16 cellular contexts compared by ENCODE assay signal in genomic region chr2:239929504-239929903, GRCh38.
DNase-seq lines count a peak whose midpoint lies in the region; ATAC-seq, FAIRE-seq and TF ChIP-seq lines count a peak whose summit lies in the region.
"Had no signal": no experiment of that assay in that cellular context is flagged by ENCODE, and none has a peak within 500 bp of the region (broad histone marks: within the 10 kb centered on the region; RNA-seq: fewer than 3 reads in every experiment).

No MANE protein-coding gene starts in this region.

- peak; percentile 34 for DNase-seq in right atrium auricular region (ENCODE audit: low spot score)
- DNase-seq in left ventricle myocardium superior: no peak
- peak; percentile 4 for DNase-seq in colonic mucosa
- DNase-seq in pancreas: peak in 4 of 6 donors; percentile 0 to 30 (median 16)
- DNase-seq: activated CD4-positive, alpha-beta T cell treated with anti-CD3 and anti-CD28 coated beads, Interleukin-2, amount 50 U/mL, for 4 hours; amniotic stem cell; NCI-H1436; stimulated activated CD4-positive, alpha-beta T cell treated with anti-CD3 and anti-CD28 coated beads, Interleukin-12 subunit alpha, Interleukin-12 subunit beta, amount 100 ng/mL, for 4 hours had no signal

- H3K36me3 ChIP-seq in right atrium auricular region: no peaks in the 10 kb centered on the region
- H3K36me3 ChIP-seq in colonic mucosa: no peaks in the 10 kb centered on the region
- H3K36me3 ChIP-seq in pancreas: no peaks in the 10 kb centered on the region
- H3K36me3 ChIP-seq: tibial artery had no signal

- no peaks in the 10 kb centered on the region for H3K9me3 ChIP-seq in right atrium auricular region
- H3K9me3 ChIP-seq in colonic mucosa: no peaks in the 10 kb centered on the region
- H3K9me3 ChIP-seq in pancreas: no peaks in the 10 kb centered on the region
- H3K9me3 ChIP-seq: psoas muscle, tibial artery had no signal

- intact Hi-C loops in left ventricle myocardium superior (cut with micrococcal nuclease) (no loop called here), colonic mucosa (cut with DNase I) (no loop called here), pancreas (cut with DNase I) (no loop called here)

- no peak for ATAC-seq in left ventricle myocardium superior
- ATAC-seq in pancreas: no peak
- no peak for ATAC-seq in HG03039 (IDR thresholded peaks at IDR 0.05; ENCODE audit: unreplicated experiment)
- no peak for ATAC-seq in GM19397 (IDR thresholded peaks at IDR 0.05; ENCODE audit: unreplicated experiment)
- ATAC-seq in GM21619 (IDR thresholded peaks at IDR 0.05; ENCODE audit: unreplicated experiment): no peak
- no peak for ATAC-seq in HG03135 (IDR thresholded peaks at IDR 0.05; ENCODE audit: unreplicated experiment)
- ATAC-seq: natural killer cell treated with Interleukin-12 subunit alpha and Interleukin-12 subunit beta and Interleukin-15 and Interleukin-18, amount 100 ng/mL, for 72 hours; psoas muscle had no signal

- no peak for TF ChIP-seq CTCF in right atrium auricular region (IDR thresholded peaks at IDR 0.05)
- TF ChIP-seq CTCF in colonic mucosa (IDR thresholded peaks at IDR 0.05): no peak
- TF ChIP-seq CTCF in pancreas (IDR thresholded peaks at IDR 0.05): no peak

- no peak overlapping the region for H3K9ac ChIP-seq in colonic mucosa (ENCODE audit: low read depth in 2 of 2, low read length in 2 of 2)
- H3K9ac ChIP-seq: GM23248 had no signal

- H3K4me3 ChIP-seq in right atrium auricular region: no peak overlapping the region
- no peak overlapping the region for H3K4me3 ChIP-seq in colonic mucosa
- H3K4me3 ChIP-seq in pancreas: no peak overlapping the region
- H3K4me3 ChIP-seq: GM23248, psoas muscle, tibial artery had no signal

- H3K27ac ChIP-seq in right atrium auricular region (no peak overlapping the region), colonic mucosa (no peak overlapping the region), pancreas (no peak overlapping the region)
- H3K27ac ChIP-seq: GM23248, psoas muscle, tibial artery had no signal

- 90 to 94% methylated on average over 9 of the region's 9 CpGs for WGBS in pancreas, 2 donors

- no peaks in the 10 kb centered on the region for H3K27me3 ChIP-seq in right atrium auricular region
- H3K27me3 ChIP-seq in colonic mucosa: no peaks in the 10 kb centered on the region
- H3K27me3 ChIP-seq in pancreas: no peaks in the 10 kb centered on the region
- H3K27me3 ChIP-seq: tibial artery had no signal

- FAIRE-seq in pancreas (lab: Jason Lieb, UNC): no peak

- H3K4me1 ChIP-seq in right atrium auricular region (no peaks in the 10 kb centered on the region), colonic mucosa (no peaks in the 10 kb centered on the region), pancreas (no peaks in the 10 kb centered on the region)
- H3K4me1 ChIP-seq: psoas muscle had no signal
